In genomic region chr3:104429727-104430126, GRCh38 we compare ENCODE assay signal across 1 cellular context.
TF ChIP-seq lines count a peak whose summit lies in the region.

No MANE protein-coding gene starts in this region.

TF ChIP-seq in WTC11, 78 proteins besides CTCF, POLR2A, EP300 and RAD21 (continued from another document):
- TF ChIP-seq ZNF263 (CRISPR knock-in tag; IDR thresholded peaks at IDR 0.05; ENCODE audit: low read depth) (no peak), AR (CRISPR knock-in tag; IDR thresholded peaks at IDR 0.05) (no peak), ATF1 (CRISPR knock-in tag; IDR thresholded peaks at IDR 0.05) (no peak), ETV6 (CRISPR knock-in tag; IDR thresholded peaks at IDR 0.05) (no peak)
- TF ChIP-seq, protein P1, sequence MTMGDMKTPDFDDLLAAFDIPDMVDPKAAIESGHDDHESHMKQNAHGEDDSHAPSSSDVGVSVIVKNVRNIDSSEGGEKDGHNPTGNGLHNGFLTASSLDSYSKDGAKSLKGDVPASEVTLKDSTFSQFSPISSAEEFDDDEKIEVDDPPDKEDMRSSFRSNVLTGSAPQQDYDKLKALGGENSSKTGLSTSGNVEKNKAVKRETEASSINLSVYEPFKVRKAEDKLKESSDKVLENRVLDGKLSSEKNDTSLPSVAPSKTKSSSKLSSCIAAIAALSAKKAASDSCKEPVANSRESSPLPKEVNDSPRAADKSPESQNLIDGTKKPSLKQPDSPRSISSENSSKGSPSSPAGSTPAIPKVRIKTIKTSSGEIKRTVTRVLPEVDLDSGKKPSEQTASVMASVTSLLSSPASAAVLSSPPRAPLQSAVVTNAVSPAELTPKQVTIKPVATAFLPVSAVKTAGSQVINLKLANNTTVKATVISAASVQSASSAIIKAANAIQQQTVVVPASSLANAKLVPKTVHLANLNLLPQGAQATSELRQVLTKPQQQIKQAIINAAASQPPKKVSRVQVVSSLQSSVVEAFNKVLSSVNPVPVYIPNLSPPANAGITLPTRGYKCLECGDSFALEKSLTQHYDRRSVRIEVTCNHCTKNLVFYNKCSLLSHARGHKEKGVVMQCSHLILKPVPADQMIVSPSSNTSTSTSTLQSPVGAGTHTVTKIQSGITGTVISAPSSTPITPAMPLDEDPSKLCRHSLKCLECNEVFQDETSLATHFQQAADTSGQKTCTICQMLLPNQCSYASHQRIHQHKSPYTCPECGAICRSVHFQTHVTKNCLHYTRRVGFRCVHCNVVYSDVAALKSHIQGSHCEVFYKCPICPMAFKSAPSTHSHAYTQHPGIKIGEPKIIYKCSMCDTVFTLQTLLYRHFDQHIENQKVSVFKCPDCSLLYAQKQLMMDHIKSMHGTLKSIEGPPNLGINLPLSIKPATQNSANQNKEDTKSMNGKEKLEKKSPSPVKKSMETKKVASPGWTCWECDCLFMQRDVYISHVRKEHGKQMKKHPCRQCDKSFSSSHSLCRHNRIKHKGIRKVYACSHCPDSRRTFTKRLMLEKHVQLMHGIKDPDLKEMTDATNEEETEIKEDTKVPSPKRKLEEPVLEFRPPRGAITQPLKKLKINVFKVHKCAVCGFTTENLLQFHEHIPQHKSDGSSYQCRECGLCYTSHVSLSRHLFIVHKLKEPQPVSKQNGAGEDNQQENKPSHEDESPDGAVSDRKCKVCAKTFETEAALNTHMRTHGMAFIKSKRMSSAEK (CRISPR knock-in tag; IDR thresholded peaks at IDR 0.05; ENCODE audit: borderline replicate concordance): no peak
- TF ChIP-seq, protein P2, sequence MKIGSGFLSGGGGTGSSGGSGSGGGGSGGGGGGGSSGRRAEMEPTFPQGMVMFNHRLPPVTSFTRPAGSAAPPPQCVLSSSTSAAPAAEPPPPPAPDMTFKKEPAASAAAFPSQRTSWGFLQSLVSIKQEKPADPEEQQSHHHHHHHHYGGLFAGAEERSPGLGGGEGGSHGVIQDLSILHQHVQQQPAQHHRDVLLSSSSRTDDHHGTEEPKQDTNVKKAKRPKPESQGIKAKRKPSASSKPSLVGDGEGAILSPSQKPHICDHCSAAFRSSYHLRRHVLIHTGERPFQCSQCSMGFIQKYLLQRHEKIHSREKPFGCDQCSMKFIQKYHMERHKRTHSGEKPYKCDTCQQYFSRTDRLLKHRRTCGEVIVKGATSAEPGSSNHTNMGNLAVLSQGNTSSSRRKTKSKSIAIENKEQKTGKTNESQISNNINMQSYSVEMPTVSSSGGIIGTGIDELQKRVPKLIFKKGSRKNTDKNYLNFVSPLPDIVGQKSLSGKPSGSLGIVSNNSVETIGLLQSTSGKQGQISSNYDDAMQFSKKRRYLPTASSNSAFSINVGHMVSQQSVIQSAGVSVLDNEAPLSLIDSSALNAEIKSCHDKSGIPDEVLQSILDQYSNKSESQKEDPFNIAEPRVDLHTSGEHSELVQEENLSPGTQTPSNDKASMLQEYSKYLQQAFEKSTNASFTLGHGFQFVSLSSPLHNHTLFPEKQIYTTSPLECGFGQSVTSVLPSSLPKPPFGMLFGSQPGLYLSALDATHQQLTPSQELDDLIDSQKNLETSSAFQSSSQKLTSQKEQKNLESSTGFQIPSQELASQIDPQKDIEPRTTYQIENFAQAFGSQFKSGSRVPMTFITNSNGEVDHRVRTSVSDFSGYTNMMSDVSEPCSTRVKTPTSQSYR (CRISPR knock-in tag; IDR thresholded peaks at IDR 0.05): no peak
